13 cellular contexts compared by ENCODE assay signal in genomic region chr10:117462816-117463544, GRCh38.
"Had no signal": no experiment of that assay in that cellular context is flagged by ENCODE, and none has a peak within 500 bp of the region (broad histone marks: within the 10 kb centered on the region; RNA-seq: fewer than 3 reads in every experiment).

No MANE protein-coding gene starts in this region.

- H3K9me3 Mint-ChIP-seq: activated CD4-positive, alpha-beta T cell treated with anti-CD3 and anti-CD28 coated beads, Interleukin-2, amount 10 ng/mL, durations not matched to agents 24 days and 14 days; memory B cell; neural crest cell had no signal

- H3K27me3 ChIP-seq: cardiac muscle cell, gastrocnemius medialis, pancreas, upper lobe of left lung had no signal

- H3K9me3 ChIP-seq: gastrocnemius medialis, pancreas had no signal

- H3K36me3 Mint-ChIP-seq: memory B cell; stimulated activated effector memory CD8-positive, alpha-beta T cell treated with anti-CD3 and anti-CD28 coated beads, Interleukin-12 subunit alpha, Interleukin-12 subunit beta, amount 100 ng/mL, for 72 hours had no signal

- H3K27ac ChIP-seq: cardiac muscle cell, heart right ventricle, left ventricle myocardium inferior, pancreas, upper lobe of left lung had no signal

- H3K36me3 ChIP-seq: cardiac muscle cell, gastrocnemius medialis, heart right ventricle, left ventricle myocardium inferior, pancreas, upper lobe of left lung had no signal

- DNase-seq: activated CD4-positive, alpha-beta T cell treated with anti-CD3 and anti-CD28 coated beads, Interleukin-2, amount 10 ng/mL, durations not matched to agents 24 days and 14 days; activated naive CD4-positive, alpha-beta T cell treated with anti-CD3 and anti-CD28 coated beads for 36 hours; effector CD4-positive, alpha-beta T cell; gastrocnemius medialis; heart right ventricle; left ventricle myocardium inferior; pancreas had no signal

- H3K4me3 Mint-ChIP-seq: activated CD4-positive, alpha-beta T cell treated with anti-CD3 and anti-CD28 coated beads, Interleukin-2, amount 10 ng/mL, durations not matched to agents 24 days and 14 days; activated naive CD4-positive, alpha-beta T cell treated with anti-CD3 and anti-CD28 coated beads for 36 hours; memory B cell; neural crest cell; stimulated activated effector memory CD8-positive, alpha-beta T cell treated with anti-CD3 and anti-CD28 coated beads, Interleukin-12 subunit alpha, Interleukin-12 subunit beta, amount 100 ng/mL, for 72 hours had no signal

- H3K4me1 Mint-ChIP-seq: activated CD4-positive, alpha-beta T cell treated with anti-CD3 and anti-CD28 coated beads, Interleukin-2, amount 10 ng/mL, durations not matched to agents 24 days and 14 days; memory B cell; neural crest cell; stimulated activated effector memory CD8-positive, alpha-beta T cell treated with anti-CD3 and anti-CD28 coated beads, Interleukin-12 subunit alpha, Interleukin-12 subunit beta, amount 100 ng/mL, for 72 hours had no signal

- H3K27ac Mint-ChIP-seq: activated CD4-positive, alpha-beta T cell treated with anti-CD3 and anti-CD28 coated beads, Interleukin-2, amount 10 ng/mL, durations not matched to agents 24 days and 14 days; activated naive CD4-positive, alpha-beta T cell treated with anti-CD3 and anti-CD28 coated beads for 36 hours; memory B cell; stimulated activated effector memory CD8-positive, alpha-beta T cell treated with anti-CD3 and anti-CD28 coated beads, Interleukin-12 subunit alpha, Interleukin-12 subunit beta, amount 100 ng/mL, for 72 hours had no signal

- H3K4me1 ChIP-seq: gastrocnemius medialis, left ventricle myocardium inferior, pancreas, upper lobe of left lung had no signal

- H3K4me3 ChIP-seq: cardiac muscle cell, coronary artery, gastrocnemius medialis, heart right ventricle, left ventricle myocardium inferior, pancreas, upper lobe of left lung had no signal
